Comparison of ENCODE assay signal across 10 cellular contexts in the genomic region with DNA sequence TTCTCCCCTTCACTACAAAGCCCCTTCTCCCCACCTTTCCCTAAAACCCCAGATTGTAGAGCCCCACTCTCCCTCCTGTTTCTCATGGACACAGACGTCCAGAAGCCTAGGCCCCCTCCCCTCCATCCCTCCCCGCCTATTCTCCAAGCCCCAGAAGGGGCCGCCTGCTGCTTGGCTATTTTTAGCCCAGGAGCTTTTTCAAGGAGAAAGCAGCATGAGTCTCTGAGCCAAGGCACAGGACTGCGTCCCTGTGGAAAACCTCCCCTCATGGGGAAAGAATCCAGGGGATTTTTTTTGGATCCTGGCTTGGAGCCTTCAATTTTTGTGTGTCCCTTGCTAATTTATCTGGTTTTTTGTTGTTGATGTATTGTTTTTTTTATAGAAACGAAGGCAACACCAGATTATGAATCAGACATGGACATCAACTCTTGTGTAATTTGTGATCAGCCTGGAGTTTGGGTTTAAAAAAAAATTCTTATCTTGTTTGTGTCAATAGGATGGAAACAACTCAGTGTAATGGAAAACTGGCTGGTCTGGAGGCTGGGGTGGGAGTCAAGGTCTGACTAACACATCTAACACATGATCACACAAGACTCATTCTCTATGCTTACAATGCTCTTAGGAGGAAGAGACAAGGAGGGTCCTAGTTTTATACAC. TPM values are rescaled to one million over a fixed set of nuclear protein-coding genes. Genes with fewer than 3 reads are reported as not detected.
A peak's percentile ranks its signal among the peaks of the same experiment; 100 is the strongest.
DNase-seq lines count a peak whose midpoint lies in the region; ATAC-seq, FAIRE-seq and TF ChIP-seq lines count a peak whose summit lies in the region.
"Had no signal": no experiment of that assay in that cellular context is flagged by ENCODE, and none has a peak within 500 bp of the region (broad histone marks: within the 10 kb centered on the region; RNA-seq: fewer than 3 reads in every experiment).

No MANE protein-coding gene starts in this region.

- H3K27ac ChIP-seq in HEK293 (ENCODE audit: extremely low read depth, low read depth, low read length) (no peak overlapping the region), body of pancreas (peak overlapping the region in 2 of 4 donors; percentile 33 to 48), iPS-18a (ENCODE audit: low read length) (no peak overlapping the region)

- WGBS in body of pancreas, 2 donors: 13 to 29% methylated on average over 5 of the region's 5 CpGs

- no peaks in the 10 kb centered on the region for H3K4me1 ChIP-seq in HEK293 (ENCODE audit: control insufficient read depth, insufficient read depth, low read length)
- peaks cover 4% of the 10 kb centered on the region for H3K4me1 ChIP-seq in body of pancreas
- peaks cover 17% of the 10 kb centered on the region for H3K4me1 ChIP-seq in iPS-18a (ENCODE audit: control insufficient read depth, low read depth, low read length)

- no peaks in the 10 kb centered on the region for H3K9me3 ChIP-seq in HEK293 (ENCODE audit: control insufficient read depth, insufficient read depth, low read depth, low read length)
- H3K9me3 ChIP-seq in body of pancreas: no peaks in the 10 kb centered on the region
- H3K9me3 ChIP-seq in iPS-18a (ENCODE audit: control insufficient read depth, low read depth, low read length): no peaks in the 10 kb centered on the region

- TF ChIP-seq POLR2A in body of pancreas (IDR thresholded peaks at IDR 0.05): no peak
- no peak for TF ChIP-seq POLR2A in GM12892 (IDR thresholded peaks at IDR 0.05; ENCODE audit: low read depth, low read length)
- no peak for TF ChIP-seq POLR2A in GM18505 (IDR thresholded peaks at IDR 0.05; ENCODE audit: borderline replicate concordance, extremely low read depth, insufficient read depth, insufficient read length)

- TF ChIP-seq CTCF in HEK293 (tag by site-specific recombination; IDR thresholded peaks at IDR 0.05) (no peak), body of pancreas (IDR thresholded peaks at IDR 0.05) (no peak), retinal pigment epithelial cell (conservative IDR thresholded peaks at IDR 0.05; ENCODE audit: low read depth, low read length) (no peak)

- H3K4me3 ChIP-seq in HEK293 (ENCODE audit: low read depth, low read length) (no peak overlapping the region), body of pancreas (no peak overlapping the region), iPS-18a (ENCODE audit: low read length) (peak overlapping the region; percentile 19), retinal pigment epithelial cell (ENCODE audit: low read length) (no peak overlapping the region)

- intact Hi-C loops in body of pancreas (cut with DNase I): no loop called here

- no peaks in the 10 kb centered on the region for H3K27me3 ChIP-seq in body of pancreas
- H3K27me3 ChIP-seq in iPS-18a (ENCODE audit: control insufficient read depth, insufficient read depth, low read length): no peaks in the 10 kb centered on the region

- ATAC-seq in body of pancreas (peak; percentile 67), GM18505 (IDR thresholded peaks at IDR 0.05; ENCODE audit: unreplicated experiment) (no peak), HG03432 (IDR thresholded peaks at IDR 0.05; ENCODE audit: unreplicated experiment) (no peak)

- H3K9ac ChIP-seq in iPS-18a (ENCODE audit: low read length): no peak overlapping the region

- CTCF ChIA-PET in HEK293 (lab: Yijun Ruan, JAX): no interaction called here

- peak in 2 of 4 donors; percentile 28 to 40 for DNase-seq in body of pancreas
- DNase-seq in retinal pigment epithelial cell (ENCODE audit: low read depth): peak; percentile 12
- no peak for DNase-seq in GM12892 (ENCODE audit: insufficient read length)
- DNase-seq in SIG-M5 (lab: John Stamatoyannopoulos, UW): no peak
- DNase-seq: DMS79 treated with DMSO at 0.1 percent for 48 hours had no signal

- no peak for FAIRE-seq in GM12892 (lab: Jason Lieb, UNC)

- POLR2A ChIA-PET in HEK293 (lab: Yijun Ruan, JAX): no interaction called here

- H3K36me3 ChIP-seq in HEK293 (ENCODE audit: control insufficient read depth in 2 of 2, insufficient read depth in 1 of 2, low read length in 2 of 2) (no peaks in the 10 kb centered on the region), body of pancreas (replicated peaks in 1 of 2; ENCODE audit: insufficient read depth in 1 of 2, low read depth in 2 of 2) (no peaks in the 10 kb centered on the region), iPS-18a (ENCODE audit: control insufficient read depth, low read depth, low read length) (no peaks in the 10 kb centered on the region)

TF ChIP-seq in HEK293, 187 proteins besides CTCF, POLR2A, EP300 and RAD21:
- peak; percentile 15; the same call in 1 of the 2 replicates for TF ChIP-seq ZIC2 (tag by site-specific recombination; IDR thresholded peaks at IDR 0.05)
- no peak for TF ChIP-seq ZNF843 (tag by site-specific recombination; IDR thresholded peaks at IDR 0.05)

RNA-seq across cellular contexts. Expression of gene ACCSL, which starts 17.4 kb away (rescaled TPM):
- total RNA-seq in body of pancreas: not detected
- polyA plus RNA-seq in GM12892 (2012; ENCODE audit: missing spikeins): 0.32 TPM
- total RNA-seq: HT1080 had no signal

RNA-seq across cellular contexts. Expression of gene ACCS, which starts 35.7 kb away (rescaled TPM):
- total RNA-seq in body of pancreas: 10 to 100 TPM; 14.3 to 64.9 TPM
- 31.8 TPM for polyA plus RNA-seq in GM12892 (2012; ENCODE audit: missing spikeins)
